20 cellular contexts compared by ENCODE assay signal in the genomic region with DNA sequence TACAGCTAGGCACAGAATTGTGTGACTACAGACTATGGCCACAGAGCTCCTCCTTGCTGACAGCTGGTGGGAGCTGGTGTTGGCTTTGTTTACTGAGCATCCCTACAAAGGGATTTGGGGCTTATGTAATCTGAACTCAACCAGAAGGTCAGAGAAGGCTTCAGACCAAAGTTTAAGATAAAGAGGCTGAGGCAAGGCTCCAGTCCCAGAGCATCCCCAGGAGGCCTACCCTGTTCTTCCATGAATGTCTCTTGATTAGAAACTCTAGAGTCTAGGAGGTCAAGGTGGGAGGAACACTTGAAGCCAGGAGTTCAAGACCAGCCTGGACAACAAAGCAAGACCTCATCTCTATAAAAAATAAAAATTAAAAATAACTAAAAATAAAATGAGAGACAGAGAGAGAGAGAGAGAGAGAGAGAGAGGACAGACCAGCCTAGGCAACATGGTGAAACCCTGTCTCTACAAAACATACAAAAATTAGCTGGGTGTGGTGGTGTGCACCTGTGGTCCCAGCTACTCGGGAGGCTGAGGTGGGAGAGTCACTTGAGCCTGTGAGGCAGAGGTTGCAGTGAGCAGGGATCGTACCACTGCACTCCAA.
"Had no signal": no experiment of that assay in that cellular context is flagged by ENCODE, and none has a peak within 500 bp of the region (broad histone marks: within the 10 kb centered on the region; RNA-seq: fewer than 3 reads in every experiment).

No MANE protein-coding gene starts in this region.

- H3K4me1 Mint-ChIP-seq: activated naive CD8-positive, alpha-beta T cell treated with anti-CD3 and anti-CD28 coated beads, Interleukin-2, amount 50 U/mL, for 24 hours; T-cell had no signal

- H3K9me3 Mint-ChIP-seq: activated naive CD8-positive, alpha-beta T cell treated with anti-CD3 and anti-CD28 coated beads, Interleukin-2, amount 50 U/mL, for 24 hours; activated T-cell treated with anti-CD3 and anti-CD28 coated beads, Interleukin-2, amount 50 U/mL, for 72 hours; natural killer cell treated with Interleukin-12 subunit alpha and Interleukin-12 subunit beta and Interleukin-15 and Interleukin-18, amount 100 ng/mL, for 72 hours; T-cell; T-helper 2 cell treated with Interferon-gamma antibody and Interleukin-4, amounts not matched to agents 5 μg/mL and 100 μg/mL, for 36 hours had no signal

- H3K4me3 ChIP-seq: coronary artery, ovary, prostate gland, tibial artery had no signal

- H3K27ac ChIP-seq: coronary artery, epithelial cell of prostate, ovary, prostate gland, tibial artery had no signal

- ATAC-seq: activated naive CD8-positive, alpha-beta T cell treated with anti-CD3 and anti-CD28 coated beads, Interleukin-2, amount 50 U/mL, for 24 hours; activated T-cell treated with anti-CD3 and anti-CD28 coated beads, Interleukin-2, amount 50 U/mL, for 72 hours; stimulated activated naive CD8-positive, alpha-beta T cell treated with anti-CD3 and anti-CD28 coated beads, Interleukin-15, Interleukin-2, amounts not matched to agents 100 U/mL and 50 U/mL, for 24 hours; T-cell had no signal

- H3K4me1 ChIP-seq: prostate gland, tibial artery had no signal

- H3K4me3 Mint-ChIP-seq: activated naive CD8-positive, alpha-beta T cell treated with anti-CD3 and anti-CD28 coated beads, Interleukin-2, amount 50 U/mL, for 24 hours; activated T-cell treated with anti-CD3 and anti-CD28 coated beads, Interleukin-2, amount 50 U/mL, for 72 hours; natural killer cell treated with Interleukin-12 subunit alpha and Interleukin-12 subunit beta and Interleukin-15 and Interleukin-18, amount 100 ng/mL, for 72 hours; T-cell; T-helper 2 cell treated with Interferon-gamma antibody and Interleukin-4, amounts not matched to agents 5 μg/mL and 100 μg/mL, for 36 hours had no signal

- H3K27ac Mint-ChIP-seq: activated naive CD8-positive, alpha-beta T cell treated with anti-CD3 and anti-CD28 coated beads, Interleukin-2, amount 50 U/mL, for 24 hours; activated T-cell treated with anti-CD3 and anti-CD28 coated beads, Interleukin-2, amount 50 U/mL, for 72 hours; natural killer cell treated with Interleukin-12 subunit alpha and Interleukin-12 subunit beta and Interleukin-15 and Interleukin-18, amount 100 ng/mL, for 72 hours; T-cell; T-helper 2 cell treated with Interferon-gamma antibody and Interleukin-4, amounts not matched to agents 5 μg/mL and 100 μg/mL, for 36 hours had no signal

- H3K9me3 ChIP-seq: ovary, prostate gland, tibial artery had no signal

- H3K27me3 ChIP-seq: ovary, tibial artery had no signal

- DNase-seq: activated CD4-positive, alpha-beta T cell treated with anti-CD3 and anti-CD28 coated beads for 1 hour; activated CD4-positive, alpha-beta T cell treated with anti-CD3 and anti-CD28 coated beads, Interleukin-2, amount 50 U/mL, for 1 hour; activated gamma-delta T cell; activated naive CD4-positive, alpha-beta T cell treated with anti-CD3 and anti-CD28 coated beads, Interleukin-2, amount 50 U/mL, for 16 hours; activated naive CD8-positive, alpha-beta T cell treated with anti-CD3 and anti-CD28 coated beads, Interleukin-2, amount 50 U/mL, for 24 hours; activated T-cell treated with anti-CD3 and anti-CD28 coated beads, Interleukin-2, amount 50 U/mL, for 72 hours; cerebellar nuclear complex; foreskin fibroblast; kidney; midbrain; ovary; stimulated activated CD4-positive, alpha-beta T cell treated with anti-CD3 and anti-CD28 coated beads, Interleukin-4, amount 100 ng/mL, for 24 hours; stimulated activated naive CD8-positive, alpha-beta T cell treated with anti-CD3 and anti-CD28 coated beads, Interleukin-15, Interleukin-2, amounts not matched to agents 100 U/mL and 50 U/mL, for 24 hours; T-cell; tibial artery had no signal

- H3K36me3 Mint-ChIP-seq: natural killer cell treated with Interleukin-12 subunit alpha and Interleukin-12 subunit beta and Interleukin-15 and Interleukin-18, amount 100 ng/mL, for 72 hours; T-cell had no signal

- H3K36me3 ChIP-seq: ovary, prostate gland, tibial artery had no signal

- H3K27me3 Mint-ChIP-seq: activated naive CD8-positive, alpha-beta T cell treated with anti-CD3 and anti-CD28 coated beads, Interleukin-2, amount 50 U/mL, for 24 hours; natural killer cell treated with Interleukin-12 subunit alpha and Interleukin-12 subunit beta and Interleukin-15 and Interleukin-18, amount 100 ng/mL, for 72 hours; T-cell had no signal
